ENCODE assay signal across 12 cellular contexts in genomic region chr2:156396126-156396525, GRCh38. TPM values are rescaled to one million over a fixed set of nuclear protein-coding genes. Genes with fewer than 3 reads are reported as not detected.
DNase-seq lines count a peak whose midpoint lies in the region; ATAC-seq and TF ChIP-seq lines count a peak whose summit lies in the region.
"Had no signal": no experiment of that assay in that cellular context is flagged by ENCODE, and none has a peak within 500 bp of the region (broad histone marks: within the 10 kb centered on the region; RNA-seq: fewer than 3 reads in every experiment).

No MANE protein-coding gene starts in this region.

- no peaks in the 10 kb centered on the region for H3K36me3 ChIP-seq in psoas muscle (ENCODE audit: insufficient read depth in 1 of 2, low read depth in 1 of 2)
- H3K36me3 ChIP-seq: gastrocnemius medialis had no signal

- no peaks in the 10 kb centered on the region for H3K27me3 ChIP-seq in psoas muscle (ENCODE audit: insufficient read depth in 3 of 3, low read length in 2 of 3)
- H3K27me3 ChIP-seq: gastrocnemius medialis had no signal

- 82 to 94% (median 91%) methylated on average over 2 of the region's 2 CpGs for WGBS in psoas muscle, 3 donors

- no peaks in the 10 kb centered on the region for H3K27me3 Mint-ChIP-seq in memory B cell

- intact Hi-C loops in psoas muscle (cut with DNase I), result no loop called here

- H3K27ac Mint-ChIP-seq in memory B cell, result peak overlapping the region; percentile 80
- H3K27ac Mint-ChIP-seq: activated naive CD4-positive, alpha-beta T cell treated with anti-CD3 and anti-CD28 coated beads, Interleukin-2, amount 10 ng/mL, durations not matched to agents 7 days and 5 days had no signal

- TF ChIP-seq CTCF in psoas muscle (IDR thresholded peaks at IDR 0.05), result no peak

- DNase-seq in memory B cell (ENCODE audit: low spot score in 2 of 2) (peak in 1 of 2 donors; percentile 60), NCI-H1930 (lab: John Stamatoyannopoulos, UW) (no peak), psoas muscle (no peak)
- DNase-seq: activated naive CD4-positive, alpha-beta T cell treated with anti-CD3 and anti-CD28 coated beads, Interleukin-2, amount 10 ng/mL, durations not matched to agents 7 days and 5 days; gastrocnemius medialis; NCI-H2171 had no signal

- H3K4me3 ChIP-seq in psoas muscle, result no peak overlapping the region
- H3K4me3 ChIP-seq: coronary artery, gastrocnemius medialis had no signal

- peak; percentile 38 for ATAC-seq in GM18907 (IDR thresholded peaks at IDR 0.05; ENCODE audit: unreplicated experiment)
- ATAC-seq in HG02571 (IDR thresholded peaks at IDR 0.05; ENCODE audit: unreplicated experiment), result peak; percentile 31
- peak; percentile 30 for ATAC-seq in HG03565 (IDR thresholded peaks at IDR 0.05; ENCODE audit: unreplicated experiment)
- ATAC-seq in memory B cell (ENCODE audit: low read depth), result peak; percentile 67
- no peak for ATAC-seq in psoas muscle
- ATAC-seq in HG02981 (IDR thresholded peaks at IDR 0.05; ENCODE audit: unreplicated experiment), result no peak
- ATAC-seq in GM19452 (IDR thresholded peaks at IDR 0.05; ENCODE audit: unreplicated experiment), result no peak
- ATAC-seq: gastrocnemius medialis had no signal

- no peaks in the 10 kb centered on the region for H3K36me3 Mint-ChIP-seq in memory B cell

- H3K27ac ChIP-seq in psoas muscle, result no peak overlapping the region
- H3K27ac ChIP-seq: coronary artery, gastrocnemius medialis had no signal

- H3K4me1 Mint-ChIP-seq in memory B cell, result peaks cover 24% of the 10 kb centered on the region

- no peaks in the 10 kb centered on the region for H3K9me3 ChIP-seq in psoas muscle
- H3K9me3 ChIP-seq: gastrocnemius medialis had no signal

- no peaks in the 10 kb centered on the region for H3K9me3 Mint-ChIP-seq in memory B cell

- peak overlapping the region; percentile 33 for H3K4me3 Mint-ChIP-seq in memory B cell
- H3K4me3 Mint-ChIP-seq: activated naive CD4-positive, alpha-beta T cell treated with anti-CD3 and anti-CD28 coated beads, Interleukin-2, amount 10 ng/mL, durations not matched to agents 7 days and 5 days had no signal

- peaks cover 9% of the 10 kb centered on the region for H3K4me1 ChIP-seq in psoas muscle

RNA-seq across cellular contexts. Expression of gene GPD2, which starts 40.1 kb away (rescaled TPM):
- total RNA-seq in psoas muscle, result 10 to 100 TPM; 16.3 to 86.6 (median 35.8) TPM
- polyA plus RNA-seq in psoas muscle, result 10 to 100 TPM in 1 of 3 donors, 1 to 10 TPM in 2; 6.3 to 24.0 (median 8.6) TPM

Comparison
In these comparisons a context has a peak if more than half of its experiments do, and no peak if none do; other contexts are left out.
1. ATAC-seq: peak in GM18907 (single experiment), HG02571 (single experiment), HG03565 (single experiment) and memory B cell (single experiment); none in psoas muscle (0 of 4), HG02981 (single experiment) and GM19452 (single experiment).